In genomic region chr12:105485321-105485910, GRCh38 we compare ENCODE assay signal across 15 cellular contexts.
DNase-seq lines count a peak whose midpoint lies in the region; ATAC-seq, FAIRE-seq and TF ChIP-seq lines count a peak whose summit lies in the region.
"Had no signal": no experiment of that assay in that cellular context is flagged by ENCODE, and none has a peak within 500 bp of the region (broad histone marks: within the 10 kb centered on the region; RNA-seq: fewer than 3 reads in every experiment).

No MANE protein-coding gene starts in this region.

- H3K4me2 ChIP-seq in SK-N-SH, result no peak overlapping the region

- H3K4me3 ChIP-seq in SK-N-SH (ENCODE audit: low read depth in 2 of 2, low read length in 1 of 2), result no peak overlapping the region
- H3K4me3 ChIP-seq in epithelial cell of esophagus (ENCODE audit: low read length), result no peak overlapping the region
- no peak overlapping the region for H3K4me3 ChIP-seq in right lobe of liver
- H3K4me3 ChIP-seq: tibial nerve had no signal

- H3K79me2 ChIP-seq in SK-N-SH (ENCODE audit: insufficient read depth), result no peaks in the 10 kb centered on the region

- ATAC-seq in SK-N-SH treated with all-trans-retinoic acid at 6 μM for 48 hours (peak; percentile 46; the same call in 2 of the 3 replicates), right lobe of liver (peak; percentile 73 to 92 (median 88))

- no peak overlapping the region for H3K9ac ChIP-seq in SK-N-SH

- WGBS in SK-N-SH (ENCODE audit: low lambda C conversion rate), result 78% methylated on average over 8 of the region's 8 CpGs
- 59% methylated on average over 7 of the region's 8 CpGs for WGBS in right lobe of liver (ENCODE audit: insufficient coverage, low coverage, low lambda C conversion rate, missing lambda C conversion rate)

- intact Hi-C loops in right lobe of liver (cut with DNase I), result no loop called here

- no peaks in the 10 kb centered on the region for H3K9me2 ChIP-seq in SK-N-SH

- TF ChIP-seq RAD21 in SK-N-SH (IDR thresholded peaks at IDR 0.05; ENCODE audit: low read length), result no peak

- no peak for TF ChIP-seq CTCF in SK-N-SH (IDR thresholded peaks at IDR 0.05)
- TF ChIP-seq CTCF in epithelial cell of esophagus (IDR thresholded peaks at IDR 0.05; ENCODE audit: insufficient read depth, low read depth, low read length, missing control alignments), result no peak
- TF ChIP-seq CTCF in right lobe of liver (IDR thresholded peaks at IDR 0.05), result no peak

- CTCF ChIA-PET in SK-N-SH (lab: Yijun Ruan, JAX), result interaction anchor here (0.8 kb wide), 1 partner anchor 651 kb away, joined by 3 read pairs; no protein-coding TSS in a partner anchor

- no peak for DNase-seq in SK-N-SH
- peak; percentile 59 for DNase-seq in epithelial cell of esophagus (ENCODE audit: low read depth)
- DNase-seq in right lobe of liver, result peak; percentile 34 to 58 (median 47)
- peak; percentile 33 for DNase-seq in urothelium cell line (ENCODE audit: low spot score)
- DNase-seq in DMS 273 treated with DMSO at 0.1 percent for 48 hours (lab: John Stamatoyannopoulos, UW), result no peak
- no peak for DNase-seq in stimulated activated CD4-positive, alpha-beta T cell treated with anti-CD3 and anti-CD28 coated beads, Interleukin-15, amount 100 ng/mL, for 24 hours
- DNase-seq in G401 (ENCODE audit: low spot score), result no peak
- DNase-seq: activated CD4-positive, alpha-beta T cell treated with anti-CD3 and anti-CD28 coated beads for 48 hours; activated naive CD4-positive, alpha-beta T cell treated with anti-CD3 and anti-CD28 coated beads for 36 hours; DMS79 treated with DMSO at 0.1 percent for 48 hours; effector CD8-positive, alpha-beta T cell; SHP77 treated with DMSO at 0.1 percent for 48 hours had no signal

- H4K20me1 ChIP-seq in SK-N-SH (ENCODE audit: insufficient read depth), result no peaks in the 10 kb centered on the region

- no peaks in the 10 kb centered on the region for H3K36me3 ChIP-seq in SK-N-SH (replicated peaks in 1 of 2; ENCODE audit: control insufficient read depth in 1 of 2, insufficient read depth in 2 of 2, low read length in 1 of 2)
- no peaks in the 10 kb centered on the region for H3K36me3 ChIP-seq in right lobe of liver
- H3K36me3 ChIP-seq: tibial nerve had no signal

- H3F3A ChIP-seq in SK-N-SH (replicated peaks; ENCODE audit: insufficient read depth), result no peaks in the 10 kb centered on the region

- TF ChIP-seq POLR2A in right lobe of liver (IDR thresholded peaks at IDR 0.05), result no peak

- TF ChIP-seq EP300 in SK-N-SH (IDR thresholded peaks at IDR 0.05; ENCODE audit: borderline replicate concordance in 1 of 2, low read depth in 1 of 2, low read length in 1 of 2), result no peak

- no peak overlapping the region for H2AFZ ChIP-seq in SK-N-SH (ENCODE audit: low read depth)

- in situ Hi-C loops in G401 (cut with HindIII; ENCODE audit: low sequenced_read_pairs), result no loop called here

- H3K27me3 ChIP-seq in SK-N-SH (ENCODE audit: insufficient read depth), result no peaks in the 10 kb centered on the region
- no peaks in the 10 kb centered on the region for H3K27me3 ChIP-seq in right lobe of liver
- H3K27me3 ChIP-seq: tibial nerve had no signal

- POLR2A ChIA-PET in SK-N-SH (lab: Yijun Ruan, JAX), result no interaction called here

- H3K9me3 ChIP-seq in SK-N-SH, result no peaks in the 10 kb centered on the region
- no peaks in the 10 kb centered on the region for H3K9me3 ChIP-seq in right lobe of liver
- H3K9me3 ChIP-seq: tibial nerve had no signal

- H3K4me1 ChIP-seq in SK-N-SH (ENCODE audit: control insufficient read depth in 1 of 2, insufficient read depth in 2 of 2, low read depth in 1 of 2, low read length in 1 of 2) (no peaks in the 10 kb centered on the region), right lobe of liver (no peaks in the 10 kb centered on the region)
- H3K4me1 ChIP-seq: tibial nerve had no signal

- H3K27ac ChIP-seq in SK-N-SH (ENCODE audit: low read depth in 2 of 2, low read length in 1 of 2), result no peak overlapping the region
- no peak overlapping the region for H3K27ac ChIP-seq in right lobe of liver
- H3K27ac ChIP-seq: 22Rv1 had no signal

- FAIRE-seq in urothelium cell line (lab: Jason Lieb, UNC), result no peak

TF ChIP-seq in SK-N-SH treated with all-trans-retinoic acid at 6 μM for 48 hours, 23 proteins besides CTCF, POLR2A, EP300 and RAD21 (continues in another document):
- TF ChIP-seq, protein P1, sequence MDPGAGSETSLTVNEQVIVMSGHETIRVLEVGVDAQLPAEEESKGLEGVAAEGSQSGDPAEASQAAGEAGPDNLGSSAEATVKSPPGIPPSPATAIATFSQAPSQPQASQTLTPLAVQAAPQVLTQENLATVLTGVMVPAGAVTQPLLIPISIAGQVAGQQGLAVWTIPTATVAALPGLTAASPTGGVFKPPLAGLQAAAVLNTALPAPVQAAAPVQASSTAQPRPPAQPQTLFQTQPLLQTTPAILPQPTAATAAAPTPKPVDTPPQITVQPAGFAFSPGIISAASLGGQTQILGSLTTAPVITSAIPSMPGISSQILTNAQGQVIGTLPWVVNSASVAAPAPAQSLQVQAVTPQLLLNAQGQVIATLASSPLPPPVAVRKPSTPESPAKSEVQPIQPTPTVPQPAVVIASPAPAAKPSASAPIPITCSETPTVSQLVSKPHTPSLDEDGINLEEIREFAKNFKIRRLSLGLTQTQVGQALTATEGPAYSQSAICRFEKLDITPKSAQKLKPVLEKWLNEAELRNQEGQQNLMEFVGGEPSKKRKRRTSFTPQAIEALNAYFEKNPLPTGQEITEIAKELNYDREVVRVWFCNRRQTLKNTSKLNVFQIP (CRISPR knock-in tag; IDR thresholded peaks at IDR 0.05; ENCODE audit: borderline replicate concordance, low read depth), result no peak
- TF ChIP-seq ZFP3 (CRISPR knock-in tag; IDR thresholded peaks at IDR 0.05) (no peak), TSHZ2 (CRISPR knock-in tag; IDR thresholded peaks at IDR 0.05) (no peak)

TF ChIP-seq in SK-N-SH, 30 proteins besides CTCF, POLR2A, EP300 and RAD21:
- no peak for TF ChIP-seq ELF1 (IDR thresholded peaks at IDR 0.05)
- no peak for TF ChIP-seq RCOR1 (IDR thresholded peaks at IDR 0.05; ENCODE audit: low read length)

Comparison
In these comparisons a context has a peak if more than half of its experiments do, and no peak if none do; other contexts are left out.
1. DNase-seq: peak in epithelial cell of esophagus (single experiment), right lobe of liver (3 of 3) and urothelium cell line (single experiment); none in SK-N-SH (single experiment), DMS 273 treated with DMSO at 0.1 percent for 48 hours (single experiment), stimulated activated CD4-positive, alpha-beta T cell treated with anti-CD3 and anti-CD28 coated beads, Interleukin-15, amount 100 ng/mL, for 24 hours (single experiment) and G401 (single experiment).